ENCODE assay signal across 8 cellular contexts in genomic region chr17:13030459-13031305, GRCh38. TPM values are rescaled to one million over a fixed set of nuclear protein-coding genes. Genes with fewer than 3 reads are reported as not detected.
A peak's percentile ranks its signal among the peaks of the same experiment; 100 is the strongest.
DNase-seq lines count a peak whose midpoint lies in the region; TF ChIP-seq lines count a peak whose summit lies in the region.

No MANE protein-coding gene starts in this region.

- no peaks in the 10 kb centered on the region for H3K9me3 Mint-ChIP-seq in activated T-helper 1 cell treated with anti-CD3 and anti-CD28 coated beads, Interleukin-12 subunit alpha, Interleukin-12 subunit beta, Interleukin-2, Interleukin-4 antibody, amounts not matched to agents 30 ng/mL and 10 ng/mL and 1 ng/mL, durations not matched to agents 14 hours and 24 hours and 36 hours
- H3K9me3 Mint-ChIP-seq in progenitor cell of endocrine pancreas (ENCODE audit: low read depth) = peaks cover 10% of the 10 kb centered on the region

- DNase-seq in COLO668 (lab: John Stamatoyannopoulos, UW; ENCODE audit: unreplicated experiment) (peak; percentile 36), GM23248 (peak; percentile 67), NOMO-1 treated with dmso at 0.1 percent for 144 hours (lab: John Stamatoyannopoulos, UW; ENCODE audit: unreplicated experiment) (peak; percentile 6), germinal center (ENCODE audit: low spot score) (peak; percentile 53), progenitor cell of endocrine pancreas (ENCODE audit: low spot score, unreplicated experiment) (peak; percentile 45), NCI-H345 (lab: John Stamatoyannopoulos, UW) (no peak), NCI-H345 treated with DMSO at 0.1 percent for 48 hours (lab: John Stamatoyannopoulos, UW; ENCODE audit: unreplicated experiment) (no peak)
- peak; percentile 33 for DNase-seq in activated T-helper 1 cell treated with anti-CD3 and anti-CD28 coated beads, Interleukin-12 subunit alpha, Interleukin-12 subunit beta, Interleukin-2, Interleukin-4 antibody, amounts not matched to agents 30 ng/mL and 10 ng/mL and 1 ng/mL, durations not matched to agents 14 hours and 24 hours and 36 hours (ENCODE audit: low spot score)

- H3K4me1 ChIP-seq in GM23248 (ENCODE audit: insufficient read depth) = no peaks in the 10 kb centered on the region

- H2AFZ ChIP-seq in GM23248 = peak overlapping the region; percentile 57

- H3K36me3 ChIP-seq in GM23248 (ENCODE audit: low read depth) = no peaks in the 10 kb centered on the region

- H3K27me3 Mint-ChIP-seq in activated T-helper 1 cell treated with anti-CD3 and anti-CD28 coated beads, Interleukin-12 subunit alpha, Interleukin-12 subunit beta, Interleukin-2, Interleukin-4 antibody, amounts not matched to agents 30 ng/mL and 10 ng/mL and 1 ng/mL, durations not matched to agents 14 hours and 24 hours and 36 hours (ENCODE audit: insufficient read depth) = no peaks in the 10 kb centered on the region
- H3K27me3 Mint-ChIP-seq in progenitor cell of endocrine pancreas = peaks cover 3% of the 10 kb centered on the region

- no peak overlapping the region for H3K27ac Mint-ChIP-seq in activated T-helper 1 cell treated with anti-CD3 and anti-CD28 coated beads, Interleukin-12 subunit alpha, Interleukin-12 subunit beta, Interleukin-2, Interleukin-4 antibody, amounts not matched to agents 30 ng/mL and 10 ng/mL and 1 ng/mL, durations not matched to agents 14 hours and 24 hours and 36 hours
- H3K27ac Mint-ChIP-seq in progenitor cell of endocrine pancreas = no peak overlapping the region

- no peak overlapping the region for H3K4me3 Mint-ChIP-seq in activated T-helper 1 cell treated with anti-CD3 and anti-CD28 coated beads, Interleukin-12 subunit alpha, Interleukin-12 subunit beta, Interleukin-2, Interleukin-4 antibody, amounts not matched to agents 30 ng/mL and 10 ng/mL and 1 ng/mL, durations not matched to agents 14 hours and 24 hours and 36 hours
- no peak overlapping the region for H3K4me3 Mint-ChIP-seq in progenitor cell of endocrine pancreas (ENCODE audit: low read depth)

- no peaks in the 10 kb centered on the region for H3K9me2 ChIP-seq in GM23248 (ENCODE audit: insufficient read depth)

- H3K27me3 ChIP-seq in GM23248 (replicated peaks; ENCODE audit: insufficient read depth) = no peaks in the 10 kb centered on the region

- peak; percentile 88 for TF ChIP-seq CTCF in progenitor cell of endocrine pancreas (IDR thresholded peaks at IDR 0.05; ENCODE audit: unreplicated experiment)

- H3K79me2 ChIP-seq in GM23248 (ENCODE audit: insufficient read depth) = no peaks in the 10 kb centered on the region

- in situ Hi-C loops in GM23248 (cut with MboI) = loop anchor here (25.0 kb wide), 2 partner anchors 557 to 1907 kb away; no protein-coding TSS in a partner anchor

- intact Hi-C loops in activated T-helper 1 cell treated with anti-CD3 and anti-CD28 coated beads, Interleukin-12 subunit alpha, Interleukin-12 subunit beta, Interleukin-2, Interleukin-4 antibody, amounts not matched to agents 30 ng/mL and 10 ng/mL and 1 ng/mL, durations not matched to agents 14 hours and 24 hours and 36 hours (cut with micrococcal nuclease) = loop anchor here (5.0 kb wide), 1 partner anchor 1897 kb away; no protein-coding TSS in a partner anchor

- H4K20me1 ChIP-seq in GM23248 (ENCODE audit: insufficient read depth) = no peaks in the 10 kb centered on the region

- H3K36me3 Mint-ChIP-seq in activated T-helper 1 cell treated with anti-CD3 and anti-CD28 coated beads, Interleukin-12 subunit alpha, Interleukin-12 subunit beta, Interleukin-2, Interleukin-4 antibody, amounts not matched to agents 30 ng/mL and 10 ng/mL and 1 ng/mL, durations not matched to agents 14 hours and 24 hours and 36 hours (ENCODE audit: low read depth) = no peaks in the 10 kb centered on the region
- H3K36me3 Mint-ChIP-seq in progenitor cell of endocrine pancreas (ENCODE audit: insufficient read depth) = peaks cover 4% of the 10 kb centered on the region

- no peaks in the 10 kb centered on the region for H3K9me3 ChIP-seq in GM23248 (ENCODE audit: low read depth)

- H3K27ac ChIP-seq in GM23248 = no peak overlapping the region

- no peaks in the 10 kb centered on the region for H3F3A ChIP-seq in GM23248 (ENCODE audit: insufficient read depth)

- no peak overlapping the region for H3K9ac ChIP-seq in GM23248

- WGBS in GM23248 (ENCODE audit: low coverage in 1 of 2, low lambda C conversion rate in 2 of 2, missing lambda C conversion rate in 2 of 2), 2 experiments = 36 to 43% methylated on average over 11 of the region's 11 CpGs

- no peak overlapping the region for H3K4me2 ChIP-seq in GM23248 (ENCODE audit: unreplicated experiment)

- peaks cover 9% of the 10 kb centered on the region for H3K4me1 Mint-ChIP-seq in activated T-helper 1 cell treated with anti-CD3 and anti-CD28 coated beads, Interleukin-12 subunit alpha, Interleukin-12 subunit beta, Interleukin-2, Interleukin-4 antibody, amounts not matched to agents 30 ng/mL and 10 ng/mL and 1 ng/mL, durations not matched to agents 14 hours and 24 hours and 36 hours (ENCODE audit: low read depth)
- no peaks in the 10 kb centered on the region for H3K4me1 Mint-ChIP-seq in progenitor cell of endocrine pancreas (ENCODE audit: low read depth)

- no peak overlapping the region for H3K4me3 ChIP-seq in GM23248

RNA-seq across cellular contexts. Expression of gene ELAC2, which starts 12.9 kb away (rescaled TPM):
- 54.8 and 66.5 TPM in 2 replicates for total RNA-seq in GM23248 (2014; rRNA removed; shearing (Covaris generic))
- 42.2 and 44.3 TPM in 2 replicates for polyA plus RNA-seq in GM23248 (2016; fragmentation: Nextera tagmentation; extraction: Ambion mirVana)
- total RNA-seq in activated T-helper 1 cell treated with anti-CD3 and anti-CD28 coated beads, Interleukin-12 subunit alpha, Interleukin-12 subunit beta, Interleukin-2, Interleukin-4 antibody, amounts not matched to agents 30 ng/mL and 10 ng/mL and 1 ng/mL, durations not matched to agents 14 hours and 24 hours and 36 hours = 96.9 and 98.7 TPM in 2 replicates
- total RNA-seq in progenitor cell of endocrine pancreas = 74.4 and 79.4 TPM in 2 replicates

Comparison
In these comparisons a context has a peak if more than half of its experiments do, and no peak if none do; other contexts are left out.
1. DNase-seq: peak in COLO668 (single experiment), GM23248 (single experiment), NOMO-1 treated with dmso at 0.1 percent for 144 hours (single experiment), activated T-helper 1 cell treated with anti-CD3 and anti-CD28 coated beads, Interleukin-12 subunit alpha, Interleukin-12 subunit beta, Interleukin-2, Interleukin-4 antibody, amounts not matched to agents 30 ng/mL and 10 ng/mL and 1 ng/mL, durations not matched to agents 14 hours and 24 hours and 36 hours (single experiment), germinal center (single experiment) and progenitor cell of endocrine pancreas (single experiment); none in NCI-H345 (single experiment) and NCI-H345 treated with DMSO at 0.1 percent for 48 hours (single experiment).